In genomic region chr12:43318002-43318401, GRCh38 we compare ENCODE assay signal across 14 cellular contexts.
"Had no signal": no experiment of that assay in that cellular context is flagged by ENCODE, and none has a peak within 500 bp of the region (broad histone marks: within the 10 kb centered on the region; RNA-seq: fewer than 3 reads in every experiment).

No MANE protein-coding gene starts in this region.

- H3K9me3 ChIP-seq: transverse colon had no signal

- H3K27ac ChIP-seq: cardiac muscle cell, foreskin keratinocyte, transverse colon, WERI-Rb-1 had no signal

- H3K4me1 ChIP-seq: foreskin keratinocyte, transverse colon had no signal

- DNase-seq: activated CD4-positive, alpha-beta T cell treated with anti-CD3 and anti-CD28 coated beads for 36 hours; activated CD8-positive, alpha-beta memory T cell treated with anti-CD3 and anti-CD28 coated beads, Interleukin-2, amount 50 U/mL, for 48 hours; activated CD8-positive, alpha-beta T cell treated with anti-CD3 and anti-CD28 coated beads for 36 hours; aorta; foreskin keratinocyte; natural killer cell; occipital lobe; stimulated activated CD4-positive, alpha-beta T cell treated with anti-CD3 and anti-CD28 coated beads, Interleukin-2, amount 100 ng/mL, for 24 hours; stimulated activated naive B cell treated with anti-CD40 and anti-IgM and Interleukin-4, amounts not matched to agents 10 μg/mL and 1 μg/mL and 100 μg/mL, for 72 hours; transverse colon; WERI-Rb-1 had no signal

- H3K27me3 ChIP-seq: cardiac muscle cell, foreskin keratinocyte, transverse colon had no signal

- ATAC-seq: activated CD4-positive, alpha-beta T cell treated with anti-CD3 and anti-CD28 coated beads for 36 hours; activated CD8-positive, alpha-beta T cell treated with anti-CD3 and anti-CD28 coated beads for 36 hours; foreskin keratinocyte; left lobe of liver; natural killer cell; sciatic nerve; stimulated activated naive B cell treated with anti-CD40 and anti-IgM and Interleukin-4, amounts not matched to agents 10 μg/mL and 1 μg/mL and 100 μg/mL, for 72 hours had no signal

- H3K4me3 ChIP-seq: cardiac muscle cell, transverse colon had no signal

- H3K36me3 ChIP-seq: cardiac muscle cell, transverse colon, WERI-Rb-1 had no signal
